ENCODE assay signal across 15 cellular contexts in the genomic region with DNA sequence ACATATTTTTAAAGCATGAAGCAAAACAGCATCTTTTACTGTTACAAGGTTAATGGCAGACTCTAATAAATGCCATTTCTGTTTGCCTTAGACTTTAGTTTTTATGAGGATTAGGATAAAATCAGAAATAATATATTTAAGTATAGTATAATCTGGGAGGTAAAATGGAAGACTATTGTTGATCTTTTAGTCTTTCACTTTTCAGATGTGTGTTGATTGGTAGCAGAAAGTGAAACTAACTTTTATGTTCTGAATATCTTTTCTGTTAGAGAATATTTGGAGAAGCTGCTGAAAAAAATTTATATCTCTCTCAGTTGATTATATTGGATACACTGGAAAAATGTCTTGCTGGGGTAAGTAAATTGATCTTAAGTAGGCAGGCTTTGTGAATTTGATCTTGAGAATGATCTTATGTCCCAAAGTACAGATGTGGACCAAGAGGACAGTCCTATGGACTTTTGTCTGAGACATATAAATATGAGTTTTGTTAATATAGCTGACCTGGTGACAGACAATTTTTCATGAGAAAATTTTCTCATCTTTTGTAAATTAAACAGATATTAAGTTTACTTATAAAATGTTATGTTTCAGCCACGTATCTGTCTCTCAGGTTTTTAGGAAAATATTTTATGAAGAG.
DNase-seq lines count a peak whose midpoint lies in the region; ATAC-seq and TF ChIP-seq lines count a peak whose summit lies in the region.
"Had no signal": no experiment of that assay in that cellular context is flagged by ENCODE, and none has a peak within 500 bp of the region (broad histone marks: within the 10 kb centered on the region; RNA-seq: fewer than 3 reads in every experiment).

No MANE protein-coding gene starts in this region.

- no peaks in the 10 kb centered on the region for H3K9me3 Mint-ChIP-seq in stimulated activated naive CD8-positive, alpha-beta T cell treated with anti-CD3 and anti-CD28 coated beads, Interleukin-15, Interleukin-2, amounts not matched to agents 100 ng/mL and 50 ng/mL, for 24 hours
- no peaks in the 10 kb centered on the region for H3K9me3 Mint-ChIP-seq in T-helper 2 cell treated with Interferon-gamma antibody and Interleukin-4, amounts not matched to agents 5 μg/mL and 100 μg/mL, for 36 hours

- ATAC-seq in stimulated activated naive CD8-positive, alpha-beta T cell treated with anti-CD3 and anti-CD28 coated beads, Interleukin-15, Interleukin-2, amounts not matched to agents 100 U/mL and 50 U/mL, for 24 hours, result no peak
- no peak for ATAC-seq in GM19463 (IDR thresholded peaks at IDR 0.05; ENCODE audit: unreplicated experiment)
- ATAC-seq in omental fat pad (ENCODE audit: low FRiP score), result no peak
- ATAC-seq: right cardiac atrium had no signal

- H3K4me3 Mint-ChIP-seq in stimulated activated naive CD8-positive, alpha-beta T cell treated with anti-CD3 and anti-CD28 coated beads, Interleukin-15, Interleukin-2, amounts not matched to agents 100 ng/mL and 50 ng/mL, for 24 hours, result peak overlapping the region; percentile 79
- H3K4me3 Mint-ChIP-seq in T-helper 2 cell treated with Interferon-gamma antibody and Interleukin-4, amounts not matched to agents 5 μg/mL and 100 μg/mL, for 36 hours, result peak overlapping the region; percentile 84

- peaks cover 38% of the 10 kb centered on the region for H3K36me3 Mint-ChIP-seq in stimulated activated naive CD8-positive, alpha-beta T cell treated with anti-CD3 and anti-CD28 coated beads, Interleukin-15, Interleukin-2, amounts not matched to agents 100 ng/mL and 50 ng/mL, for 24 hours (ENCODE audit: low read depth)
- peaks cover 7% of the 10 kb centered on the region for H3K36me3 Mint-ChIP-seq in T-helper 2 cell treated with Interferon-gamma antibody and Interleukin-4, amounts not matched to agents 5 μg/mL and 100 μg/mL, for 36 hours (ENCODE audit: low read depth)

- TF ChIP-seq CTCF in omental fat pad (IDR thresholded peaks at IDR 0.05), result no peak

- H3K4me1 Mint-ChIP-seq in stimulated activated naive CD8-positive, alpha-beta T cell treated with anti-CD3 and anti-CD28 coated beads, Interleukin-15, Interleukin-2, amounts not matched to agents 100 ng/mL and 50 ng/mL, for 24 hours (ENCODE audit: low read depth), result peaks cover 18% of the 10 kb centered on the region
- H3K4me1 Mint-ChIP-seq in T-helper 2 cell treated with Interferon-gamma antibody and Interleukin-4, amounts not matched to agents 5 μg/mL and 100 μg/mL, for 36 hours (ENCODE audit: low read depth), result peaks cover 20% of the 10 kb centered on the region

- H3K27ac Mint-ChIP-seq in stimulated activated naive CD8-positive, alpha-beta T cell treated with anti-CD3 and anti-CD28 coated beads, Interleukin-15, Interleukin-2, amounts not matched to agents 100 ng/mL and 50 ng/mL, for 24 hours, result peak overlapping the region; percentile 81
- H3K27ac Mint-ChIP-seq in T-helper 2 cell treated with Interferon-gamma antibody and Interleukin-4, amounts not matched to agents 5 μg/mL and 100 μg/mL, for 36 hours, result peak overlapping the region; percentile 85

- DNase-seq in stimulated activated naive CD8-positive, alpha-beta T cell treated with anti-CD3 and anti-CD28 coated beads, Interleukin-15, Interleukin-2, amounts not matched to agents 100 U/mL and 50 U/mL, for 24 hours, result no peak
- DNase-seq in T-helper 2 cell treated with Interferon-gamma antibody and Interleukin-4, amounts not matched to agents 5 μg/mL and 100 μg/mL, for 36 hours (ENCODE audit: low spot score), result no peak
- peak; percentile 45 for DNase-seq in fibroblast of peridontal ligament (ENCODE audit: extremely low read depth)
- no peak for DNase-seq in superior temporal gyrus (ENCODE audit: extremely low spot score)
- no peak for DNase-seq in nucleus accumbens (lab: John Stamatoyannopoulos, UW)
- DNase-seq in omental fat pad (ENCODE audit: low spot score), result no peak
- DNase-seq: AML-193; DND-41; effector CD8-positive, alpha-beta T cell; NCI-H2029 treated with DMSO at 0.1 percent for 48 hours; right cardiac atrium; SIG-M5; stimulated activated CD4-positive, alpha-beta T cell treated with anti-CD3 and anti-CD28 coated beads, Interleukin-2, amount 100 ng/mL, for 48 hours had no signal

- no peaks in the 10 kb centered on the region for H3K27me3 Mint-ChIP-seq in stimulated activated naive CD8-positive, alpha-beta T cell treated with anti-CD3 and anti-CD28 coated beads, Interleukin-15, Interleukin-2, amounts not matched to agents 100 ng/mL and 50 ng/mL, for 24 hours
- no peaks in the 10 kb centered on the region for H3K27me3 Mint-ChIP-seq in T-helper 2 cell treated with Interferon-gamma antibody and Interleukin-4, amounts not matched to agents 5 μg/mL and 100 μg/mL, for 36 hours (ENCODE audit: low read depth)
